ENCODE assay signal across 9 cellular contexts in genomic region chr9:2621678-2622360, GRCh38. TPM values are rescaled to one million over a fixed set of nuclear protein-coding genes. Genes with fewer than 3 reads are reported as not detected.
DNase-seq lines count a peak whose midpoint lies in the region; ATAC-seq, FAIRE-seq and TF ChIP-seq lines count a peak whose summit lies in the region.
"Had no signal": no experiment of that assay in that cellular context is flagged by ENCODE, and none has a peak within 500 bp of the region (broad histone marks: within the 10 kb centered on the region; RNA-seq: fewer than 3 reads in every experiment).

TSS of gene VLDLR (plus strand) at chr9:2621787. CDS start at chr9:2622190, 403 bp downstream.

- peaks cover 29% of the 10 kb centered on the region for H3K27me3 Mint-ChIP-seq in neural crest cell (ENCODE audit: low read depth)

- TF ChIP-seq EP300 in gastroesophageal sphincter (IDR thresholded peaks at IDR 0.05) = no peak

- H3K36me3 Mint-ChIP-seq in neural crest cell (ENCODE audit: low read depth) = peaks cover 6% of the 10 kb centered on the region

- TF ChIP-seq POLR2A in gastroesophageal sphincter (IDR thresholded peaks at IDR 0.05) = peak in 1 of 2 donors; percentile 26

- H3K4me1 Mint-ChIP-seq in neural crest cell = peaks cover 35% of the 10 kb centered on the region

- WGBS in gastroesophageal sphincter (ENCODE audit: low coverage in 1 of 2), 2 donors = 0% methylated on average over 2 of the region's 71 CpGs; no CpG with 5 or more reads in 1 of the 2 donors

- FAIRE-seq in urothelium cell line (lab: Jason Lieb, UNC) = no peak
- FAIRE-seq: GM18507 had no signal

- H3K27ac Mint-ChIP-seq in neural crest cell (ENCODE audit: unreplicated experiment) = peak within 1 kb of the TSS; percentile 97

- H3K4me3 ChIP-seq in gastroesophageal sphincter = peak within 1 kb of the TSS; percentile 87 to 89

- no peaks in the 10 kb centered on the region for H3K27me3 ChIP-seq in gastroesophageal sphincter

- peaks cover 0 to 42% (median 0%) of the 10 kb centered on the region in 3 donors for H3K4me1 ChIP-seq in gastroesophageal sphincter

- H3K4me3 Mint-ChIP-seq in neural crest cell = peak within 1 kb of the TSS; percentile 95

- peak; percentile 19 to 21 for DNase-seq in activated CD4-positive, alpha-beta T cell treated with anti-CD3 and anti-CD28 coated beads for 24 hours (ENCODE audit: low read depth in 2 of 2)
- no peak for DNase-seq in activated CD4-positive, alpha-beta T cell treated with anti-CD3 and anti-CD28 coated beads, Interleukin-2, amount 50 U/mL, for 1 hour
- peak; percentile 88 for DNase-seq in NCI-H2196 (lab: John Stamatoyannopoulos, UW; ENCODE audit: unreplicated experiment)
- peak; percentile 20 for DNase-seq in activated T-helper 9 cell treated with anti-CD3 and anti-CD28 coated beads, Interleukin-2, amount 50 U/mL, for 16 hours (ENCODE audit: low read depth)
- DNase-seq in neural crest cell (ENCODE audit: low read depth, low spot score) = peak; percentile 42
- DNase-seq in urothelium cell line (ENCODE audit: low spot score) = peak; percentile 57

- TF ChIP-seq CTCF in gastroesophageal sphincter (IDR thresholded peaks at IDR 0.05) (no peak), neural crest cell (conservative IDR thresholded peaks at IDR 0.05) (no peak)

- ATAC-seq in HG02852 (IDR thresholded peaks at IDR 0.05; ENCODE audit: unreplicated experiment) (peak; percentile 25), gastroesophageal sphincter (peak; percentile 57)

- H3K9me3 Mint-ChIP-seq in neural crest cell = peaks cover 4% of the 10 kb centered on the region

- no peaks in the 10 kb centered on the region for H3K36me3 ChIP-seq in gastroesophageal sphincter

- peak within 1 kb of the TSS; percentile 56 to 92 (median 86) for H3K27ac ChIP-seq in gastroesophageal sphincter

- no peaks in the 10 kb centered on the region for H3K9me3 ChIP-seq in gastroesophageal sphincter

RNA-seq across cellular contexts. Expression of gene VLDLR, which starts in this region (rescaled TPM):
- total RNA-seq in gastroesophageal sphincter (10 to 100 TPM; 19.0 to 26.3 (median 20.8) TPM), neural crest cell (20.2 and 20.3 TPM in 2 replicates)
